1 cellular context compared by ENCODE assay signal in the genomic region with DNA sequence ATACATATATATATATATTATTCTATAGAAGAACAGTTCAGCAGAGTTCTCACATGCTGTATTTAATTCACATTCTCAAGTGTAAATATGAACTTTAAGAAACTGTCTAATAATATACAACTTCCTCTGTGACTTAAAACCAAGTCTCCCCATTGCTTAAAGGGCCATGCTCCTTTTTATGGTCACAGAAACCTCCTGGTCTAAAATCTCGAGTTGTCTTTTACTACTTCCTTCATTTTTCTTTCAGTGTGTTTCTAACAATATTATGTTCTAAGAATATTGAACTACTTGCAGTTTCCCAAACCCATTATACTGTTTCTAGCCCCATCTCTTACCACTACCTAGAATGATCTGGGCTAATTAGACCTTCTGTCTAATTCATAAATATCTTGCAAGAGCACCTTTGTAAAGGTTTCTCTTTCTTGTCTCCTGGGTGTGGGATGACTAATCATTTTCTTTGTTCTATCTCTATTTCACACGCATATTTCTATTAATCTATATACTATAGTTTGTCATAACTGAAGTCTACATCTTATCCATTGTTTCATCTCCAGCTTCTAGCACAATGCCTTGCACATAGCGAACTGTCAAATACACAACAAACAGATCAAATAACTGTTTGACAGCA.
TF ChIP-seq lines count a peak whose summit lies in the region.

No MANE protein-coding gene starts in this region.

TF ChIP-seq in GM12878, 131 proteins besides CTCF, POLR2A, EP300 and RAD21 (continued from another document):
- TF ChIP-seq, protein P1, sequence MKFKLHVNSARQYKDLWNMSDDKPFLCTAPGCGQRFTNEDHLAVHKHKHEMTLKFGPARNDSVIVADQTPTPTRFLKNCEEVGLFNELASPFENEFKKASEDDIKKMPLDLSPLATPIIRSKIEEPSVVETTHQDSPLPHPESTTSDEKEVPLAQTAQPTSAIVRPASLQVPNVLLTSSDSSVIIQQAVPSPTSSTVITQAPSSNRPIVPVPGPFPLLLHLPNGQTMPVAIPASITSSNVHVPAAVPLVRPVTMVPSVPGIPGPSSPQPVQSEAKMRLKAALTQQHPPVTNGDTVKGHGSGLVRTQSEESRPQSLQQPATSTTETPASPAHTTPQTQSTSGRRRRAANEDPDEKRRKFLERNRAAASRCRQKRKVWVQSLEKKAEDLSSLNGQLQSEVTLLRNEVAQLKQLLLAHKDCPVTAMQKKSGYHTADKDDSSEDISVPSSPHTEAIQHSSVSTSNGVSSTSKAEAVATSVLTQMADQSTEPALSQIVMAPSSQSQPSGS (IDR thresholded peaks at IDR 0.05; ENCODE audit: low read length), result peak; percentile 20; the same call in 1 of the 2 replicates
- peak; percentile 64 for TF ChIP-seq JUNB (IDR thresholded peaks at IDR 0.05)
- 0 out of 2 replicates have a peak, but pooled peaks have one; percentile 4 for TF ChIP-seq MEF2A (IDR thresholded peaks at IDR 0.05; ENCODE audit: insufficient read depth, low read depth, low read length)
- peak; percentile 78 for TF ChIP-seq MTA2 (IDR thresholded peaks at IDR 0.05; ENCODE audit: low read depth)
- TF ChIP-seq NFIC (IDR thresholded peaks at IDR 0.05; ENCODE audit: low read depth, low read length), result peak; percentile 48; the same call in 1 of the 2 replicates
